12 cellular contexts compared by ENCODE assay signal in genomic region chr16:57938484-57938883, GRCh38. TPM values are rescaled to one million over a fixed set of nuclear protein-coding genes. Genes with fewer than 3 reads are reported as not detected.
"Had no signal": no experiment of that assay in that cellular context is flagged by ENCODE, and none has a peak within 500 bp of the region (broad histone marks: within the 10 kb centered on the region; RNA-seq: fewer than 3 reads in every experiment).

No MANE protein-coding gene starts in this region.

- H3K4me3 Mint-ChIP-seq: activated T-helper 1 cell treated with anti-CD3 and anti-CD28 coated beads, Interleukin-12 subunit alpha, Interleukin-12 subunit beta, Interleukin-2, Interleukin-4 antibody, amounts not matched to agents 30 ng/mL and 10 ng/mL and 1 ng/mL, durations not matched to agents 14 hours and 24 hours and 36 hours; T-helper 1 cell treated with Interleukin-12 subunit alpha and Interleukin-12 subunit beta and Interleukin-4 antibody, amounts not matched to agents 30 μg/mL and 1 μg/mL, for 36 hours; type B pancreatic cell had no signal

- FAIRE-seq: colon had no signal

- H3K27me3 ChIP-seq: ascending aorta, cardiac muscle cell, ovary had no signal

- H3K27me3 Mint-ChIP-seq: type B pancreatic cell had no signal

- H3K27ac Mint-ChIP-seq: activated T-helper 1 cell treated with anti-CD3 and anti-CD28 coated beads, Interleukin-12 subunit alpha, Interleukin-12 subunit beta, Interleukin-2, Interleukin-4 antibody, amounts not matched to agents 30 ng/mL and 10 ng/mL and 1 ng/mL, durations not matched to agents 14 hours and 24 hours and 36 hours; T-helper 1 cell treated with Interleukin-12 subunit alpha and Interleukin-12 subunit beta and Interleukin-4 antibody, amounts not matched to agents 30 μg/mL and 1 μg/mL, for 36 hours; type B pancreatic cell had no signal

- DNase-seq: activated CD4-positive, alpha-beta T cell treated with anti-CD3 and anti-CD28 coated beads for 48 hours; activated naive CD4-positive, alpha-beta T cell had no signal

- H3K4me3 ChIP-seq: ascending aorta, cardiac muscle cell, ovary had no signal

- H3K9me3 Mint-ChIP-seq: activated T-helper 1 cell treated with anti-CD3 and anti-CD28 coated beads, Interleukin-12 subunit alpha, Interleukin-12 subunit beta, Interleukin-2, Interleukin-4 antibody, amounts not matched to agents 30 ng/mL and 10 ng/mL and 1 ng/mL, durations not matched to agents 14 hours and 24 hours and 36 hours; T-helper 1 cell treated with Interleukin-12 subunit alpha and Interleukin-12 subunit beta and Interleukin-4 antibody, amounts not matched to agents 30 μg/mL and 1 μg/mL, for 36 hours; type B pancreatic cell had no signal

- H3K36me3 Mint-ChIP-seq: type B pancreatic cell had no signal

- H3K36me3 ChIP-seq: ascending aorta, cardiac muscle cell, ovary had no signal

- H3K4me1 ChIP-seq: ascending aorta had no signal

- H3K27ac ChIP-seq: ascending aorta, cardiac muscle cell, ovary had no signal

- H3K9me3 ChIP-seq: ascending aorta, ovary had no signal

RNA-seq across cellular contexts. Expression of gene CNGB1, which starts 32.4 kb away (rescaled TPM):
- total RNA-seq: activated T-helper 1 cell treated with anti-CD3 and anti-CD28 coated beads, Interleukin-12 subunit alpha, Interleukin-12 subunit beta, Interleukin-2, Interleukin-4 antibody, amounts not matched to agents 30 ng/mL and 10 ng/mL and 1 ng/mL, durations not matched to agents 14 hours and 24 hours and 36 hours; ascending aorta; cardiac muscle cell; mesenteric fat pad; skeletal muscle tissue; subcutaneous adipose tissue had no signal
- polyA plus RNA-seq: cardiac muscle cell, ovary had no signal
